In genomic region chr3:14439501-14440167, GRCh38 we compare ENCODE assay signal across 8 cellular contexts. TPM values are rescaled to one million over a fixed set of nuclear protein-coding genes. Genes with fewer than 3 reads are reported as not detected.
DNase-seq lines count a peak whose midpoint lies in the region; ATAC-seq, FAIRE-seq and TF ChIP-seq lines count a peak whose summit lies in the region.

No MANE protein-coding gene starts in this region.

- POLR2A ChIA-PET in HEK293T (lab: Yijun Ruan, JAX), result interaction anchor here (1.4 to 1.8 kb wide), 3 partner anchors 13 to 37 kb away, joined by 3 to 6 read pairs (median 4); partner anchors contain the start of gene SLC6A6

- no peak for FAIRE-seq in pancreas (lab: Jason Lieb, UNC)

- WGBS in pancreas, 2 donors, result 19 to 26% methylated on average over 13 of the region's 13 CpGs

- peak; percentile 73 to 79 (median 74) for ATAC-seq in pancreas
- no peak for ATAC-seq in HG02623 (IDR thresholded peaks at IDR 0.05; ENCODE audit: unreplicated experiment)
- no peak for ATAC-seq in GM21381 (IDR thresholded peaks at IDR 0.05; ENCODE audit: unreplicated experiment)

- intact Hi-C loops in dendritic cell treated with granulocyte-macrophage colony-stimulating factor and Interleukin-4, amounts not matched to agents 40 ng/mL and 50 ng/mL, for 4 days (cut with micrococcal nuclease), result loop anchor here (2.0 kb wide), 1 partner anchor 37 kb away; the partner anchor contains the start of gene SLC6A6
- intact Hi-C loops in pancreas (cut with DNase I), result no loop called here

- H3K27ac Mint-ChIP-seq in dendritic cell treated with granulocyte-macrophage colony-stimulating factor and Interleukin-4, amounts not matched to agents 40 ng/mL and 50 ng/mL, for 4 days, result peak overlapping the region; percentile 85

- peak overlapping the region; percentile 65 for H3K4me3 Mint-ChIP-seq in dendritic cell treated with granulocyte-macrophage colony-stimulating factor and Interleukin-4, amounts not matched to agents 40 ng/mL and 50 ng/mL, for 4 days

- H3K36me3 Mint-ChIP-seq in dendritic cell treated with granulocyte-macrophage colony-stimulating factor and Interleukin-4, amounts not matched to agents 40 ng/mL and 50 ng/mL, for 4 days (ENCODE audit: low read depth), result peaks cover 45% of the 10 kb centered on the region

- peaks cover 0 to 15% (median 7%) of the 10 kb centered on the region in 3 donors for H3K4me1 ChIP-seq in pancreas

- H3K9me3 ChIP-seq in pancreas, result no peaks in the 10 kb centered on the region

- H3K4me3 ChIP-seq in pancreas, result no peak overlapping the region

- H3K9me3 Mint-ChIP-seq in dendritic cell treated with granulocyte-macrophage colony-stimulating factor and Interleukin-4, amounts not matched to agents 40 ng/mL and 50 ng/mL, for 4 days, result no peaks in the 10 kb centered on the region

- no peaks in the 10 kb centered on the region for H3K36me3 ChIP-seq in pancreas

- CTCF ChIA-PET in HEK293T (lab: Yijun Ruan, JAX), result no interaction called here

- DNase-seq in HEK293T (ENCODE audit: extremely low spot score), result peak; percentile 64
- peak; percentile 94 for DNase-seq in NCI-H69 (lab: John Stamatoyannopoulos, UW)
- DNase-seq in pancreas, result peak in 5 of 6 donors; percentile 54 to 80 (median 67)
- no peak for DNase-seq in COLO829 (ENCODE audit: low spot score)
- DNase-seq in activated CD4-positive, alpha-beta T cell treated with anti-CD3 and anti-CD28 coated beads, Interleukin-2, amount 50 U/mL, for 4 hours, result no peak

- no peaks in the 10 kb centered on the region for H3K27me3 Mint-ChIP-seq in dendritic cell treated with granulocyte-macrophage colony-stimulating factor and Interleukin-4, amounts not matched to agents 40 ng/mL and 50 ng/mL, for 4 days

- no peak overlapping the region for H3K27ac ChIP-seq in pancreas

- no peaks in the 10 kb centered on the region for H3K27me3 ChIP-seq in pancreas

- H3K4me1 Mint-ChIP-seq in dendritic cell treated with granulocyte-macrophage colony-stimulating factor and Interleukin-4, amounts not matched to agents 40 ng/mL and 50 ng/mL, for 4 days (ENCODE audit: low read depth), result peaks cover 80% of the 10 kb centered on the region

- TF ChIP-seq CTCF in pancreas (IDR thresholded peaks at IDR 0.05), result no peak

TF ChIP-seq in HEK293T, 16 proteins besides CTCF, POLR2A, EP300 and RAD21:
- TF ChIP-seq SUZ12 (IDR thresholded peaks at IDR 0.05) (no peak), ARNT (IDR thresholded peaks at IDR 0.05) (0 out of 2 replicates have a peak, but pooled peaks have one; percentile 28), FOXA1 (IDR thresholded peaks at IDR 0.05) (no peak), PKNOX1 (IDR thresholded peaks at IDR 0.05) (no peak)

RNA-seq across cellular contexts. Expression of gene SLC6A6, which starts 37.2 kb away (rescaled TPM):
- total RNA-seq in pancreas, result 10 to 100 TPM in 2 of 6 donors, 1 to 10 TPM in 4; 2.1 to 11.6 (median 3.4) TPM
- polyA plus RNA-seq in pancreas, result 1 to 10 TPM; 2.4 to 6.1 TPM

Comparison
In these comparisons a context has a peak if more than half of its experiments do, and no peak if none do; other contexts are left out.
1. DNase-seq: peak in HEK293T (single experiment), NCI-H69 (single experiment) and pancreas (5 of 6); none in COLO829 (single experiment) and activated CD4-positive, alpha-beta T cell treated with anti-CD3 and anti-CD28 coated beads, Interleukin-2, amount 50 U/mL, for 4 hours (0 of 2).
2. ATAC-seq: peak in pancreas (4 of 4); none in HG02623 (single experiment) and GM21381 (single experiment).